Comparison of ENCODE assay signal across 24 cellular contexts in the genomic region with DNA sequence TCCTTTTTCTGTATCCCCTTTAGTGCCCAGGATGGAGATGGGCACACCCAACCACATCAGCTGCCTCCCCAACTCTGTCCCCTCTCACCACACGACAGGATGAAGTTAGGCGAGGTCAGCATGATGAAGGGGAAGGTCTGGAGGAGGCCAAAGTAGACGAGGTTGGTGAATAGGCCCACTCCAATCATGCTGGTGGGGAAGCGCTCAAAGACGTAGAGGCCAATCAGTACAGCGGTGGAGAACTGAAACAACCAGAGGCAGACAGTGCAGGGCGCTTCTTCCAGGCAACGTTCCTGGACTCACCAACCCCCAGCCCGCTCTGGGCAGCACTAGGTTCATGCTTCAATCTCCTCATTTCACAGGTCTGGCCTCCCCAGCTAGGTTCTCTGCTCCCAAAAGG. TPM values are rescaled to one million over a fixed set of nuclear protein-coding genes. Genes with fewer than 3 reads are reported as not detected.
DNase-seq lines count a peak whose midpoint lies in the region; ATAC-seq and TF ChIP-seq lines count a peak whose summit lies in the region.
"Had no signal": no experiment of that assay in that cellular context is flagged by ENCODE, and none has a peak within 500 bp of the region (broad histone marks: within the 10 kb centered on the region; RNA-seq: fewer than 3 reads in every experiment).

No MANE protein-coding gene starts in this region.

- H3K4me3 Mint-ChIP-seq in activated naive CD4-positive, alpha-beta T cell treated with anti-CD3 and anti-CD28 coated beads, Interleukin-2, amount 50 U/mL, for 24 hours, result peak overlapping the region; percentile 51
- H3K4me3 Mint-ChIP-seq in activated CD8-positive, alpha-beta T cell treated with anti-CD3 and anti-CD28 coated beads, Interleukin-2, amount 10 ng/mL, durations not matched to agents 7 days and 5 days, result no peak overlapping the region
- H3K4me3 Mint-ChIP-seq in naive B cell (peak overlapping the region in 5 of 8 donors; percentile 20 to 59 (median 30)), type B pancreatic cell (peak overlapping the region; percentile 65)
- H3K4me3 Mint-ChIP-seq: activated T-cell treated with anti-CD3 and anti-CD28 coated beads, Interleukin-2, amount 50 U/mL, for 72 hours had no signal

- H2BK120ac ChIP-seq in mesendoderm (ENCODE audit: low read depth, low read length), result no peak overlapping the region

- H3K27me3 ChIP-seq in mesendoderm (ENCODE audit: insufficient read depth, low read length, poor library complexity), result no peaks in the 10 kb centered on the region

- no peak overlapping the region for H2AK5ac ChIP-seq in mesendoderm (ENCODE audit: low read length)

- H3K36me3 ChIP-seq in mesendoderm (ENCODE audit: control insufficient read depth, insufficient read depth, low read length), result no peaks in the 10 kb centered on the region

- no peak overlapping the region for H2BK15ac ChIP-seq in mesendoderm (replicated peaks; ENCODE audit: low read depth)

- H3K36me3 Mint-ChIP-seq in activated naive CD4-positive, alpha-beta T cell treated with anti-CD3 and anti-CD28 coated beads, Interleukin-2, amount 50 U/mL, for 24 hours, result peaks cover 7% of the 10 kb centered on the region
- peaks cover 45% of the 10 kb centered on the region for H3K36me3 Mint-ChIP-seq in activated CD8-positive, alpha-beta T cell treated with anti-CD3 and anti-CD28 coated beads, Interleukin-2, amount 10 ng/mL, durations not matched to agents 7 days and 5 days (ENCODE audit: low read depth)
- peaks cover 0 to 10% of the 10 kb centered on the region in 2 donors for H3K36me3 Mint-ChIP-seq in naive B cell
- H3K36me3 Mint-ChIP-seq in type B pancreatic cell, result peaks cover 5% of the 10 kb centered on the region

- TF ChIP-seq CTCF in type B pancreatic cell (conservative IDR thresholded peaks at IDR 0.05), result no peak

- no peak overlapping the region for H3K27ac ChIP-seq in mesendoderm (ENCODE audit: low read depth, low read length)

- H4K5ac ChIP-seq in mesendoderm (ENCODE audit: low read length), result no peak overlapping the region

- no peak overlapping the region for H3K18ac ChIP-seq in mesendoderm (ENCODE audit: low read length)

- peaks cover 10% of the 10 kb centered on the region for H3K79me2 ChIP-seq in mesendoderm (ENCODE audit: control insufficient read depth, insufficient read depth, low read length)

- peaks cover 32% of the 10 kb centered on the region for H3K4me1 Mint-ChIP-seq in activated naive CD4-positive, alpha-beta T cell treated with anti-CD3 and anti-CD28 coated beads, Interleukin-2, amount 50 U/mL, for 24 hours
- H3K4me1 Mint-ChIP-seq in activated CD8-positive, alpha-beta T cell treated with anti-CD3 and anti-CD28 coated beads, Interleukin-2, amount 10 ng/mL, durations not matched to agents 7 days and 5 days (ENCODE audit: low read depth), result peaks cover 29% of the 10 kb centered on the region
- H3K4me1 Mint-ChIP-seq in naive B cell (peaks cover 34 to 48% (median 38%) of the 10 kb centered on the region in 3 donors), type B pancreatic cell (ENCODE audit: unreplicated experiment) (peaks cover 23% of the 10 kb centered on the region)

- H3K56ac ChIP-seq in mesendoderm (ENCODE audit: low read length), result no peak overlapping the region

- no peak overlapping the region for H3K4me2 ChIP-seq in mesendoderm (ENCODE audit: low read length)

- peak overlapping the region; percentile 85 for H3K27ac Mint-ChIP-seq in activated naive CD4-positive, alpha-beta T cell treated with anti-CD3 and anti-CD28 coated beads, Interleukin-2, amount 50 U/mL, for 24 hours
- H3K27ac Mint-ChIP-seq in activated CD8-positive, alpha-beta T cell treated with anti-CD3 and anti-CD28 coated beads, Interleukin-2, amount 10 ng/mL, durations not matched to agents 7 days and 5 days, result peak overlapping the region; percentile 53
- H3K27ac Mint-ChIP-seq in naive B cell (peak overlapping the region in 2 of 6 donors; percentile 37 to 54), type B pancreatic cell (no peak overlapping the region)
- H3K27ac Mint-ChIP-seq: activated T-cell treated with anti-CD3 and anti-CD28 coated beads, Interleukin-2, amount 50 U/mL, for 72 hours had no signal

- no peak for DNase-seq in activated naive CD4-positive, alpha-beta T cell treated with anti-CD3 and anti-CD28 coated beads, Interleukin-2, amount 50 U/mL, for 16 hours
- no peak for DNase-seq in activated CD8-positive, alpha-beta T cell treated with anti-CD3 and anti-CD28 coated beads, Interleukin-2, amount 10 ng/mL, durations not matched to agents 7 days and 5 days
- no peak for DNase-seq in naive B cell
- DNase-seq in type B pancreatic cell (ENCODE audit: extremely low spot score, unreplicated experiment), result no peak
- DNase-seq in iPS-NIHi7 (ENCODE audit: extremely low spot score), result no peak
- no peak for DNase-seq in NCI-H1436 (lab: John Stamatoyannopoulos, UW)
- no peak for DNase-seq in mesendoderm
- DNase-seq: activated CD4-positive, alpha-beta T cell treated with anti-CD3 and anti-CD28 coated beads, Interleukin-2, amount 50 U/mL, for 48 hours; activated T-cell treated with anti-CD3 and anti-CD28 coated beads, Interleukin-2, amount 50 U/mL, for 72 hours; C1 segment of cervical spinal cord; GDM1; glutamatergic neuron; NCI-H2029; NCI-H226; NCI-H82; OCI-M1; retina; stimulated activated CD4-positive, alpha-beta T cell treated with anti-CD3 and anti-CD28 coated beads, Interleukin-12 subunit alpha, Interleukin-12 subunit beta, amount 100 ng/mL, for 4 hours; substantia nigra had no signal

- H3K9ac ChIP-seq in mesendoderm (ENCODE audit: low read length), result no peak overlapping the region

- no peak overlapping the region for H2BK5ac ChIP-seq in mesendoderm (ENCODE audit: low read length)

- POLR2A ChIA-PET in activated CD8-positive, alpha-beta T cell treated with anti-CD3 and anti-CD28 coated beads, Interleukin-2, amount 10 ng/mL, durations not matched to agents 7 days and 5 days (lab: Charles Lee), result interaction anchor here (0.6 kb wide), 2 partner anchors 14 to 1059 kb away, joined by 3 to 5 read pairs; no protein-coding TSS in a partner anchor

- CTCF ChIA-PET in activated CD8-positive, alpha-beta T cell treated with anti-CD3 and anti-CD28 coated beads, Interleukin-2, amount 10 ng/mL, durations not matched to agents 7 days and 5 days (lab: Charles Lee), result interaction anchor here (0.6 to 1.6 kb wide), 3 partner anchors 9 to 753 kb away, joined by 3 to 4 read pairs (median 4); no protein-coding TSS in a partner anchor

- WGBS in mesendoderm (ENCODE audit: extremely low coverage, insufficient coverage, low lambda C conversion rate), result no CpG with 5 or more reads among the region's 9 CpGs

- H3K4ac ChIP-seq in mesendoderm (ENCODE audit: low read depth, low read length), result no peak overlapping the region

- H3K79me1 ChIP-seq in mesendoderm (ENCODE audit: low read length), result peaks cover 12% of the 10 kb centered on the region

- H3K4me1 ChIP-seq in mesendoderm (ENCODE audit: control insufficient read depth, low read depth, low read length), result peaks cover 6% of the 10 kb centered on the region

- no peak overlapping the region for H3K4me3 ChIP-seq in mesendoderm (ENCODE audit: low read length)
- H3K4me3 ChIP-seq: K562 had no signal

- no peak for ATAC-seq in activated CD8-positive, alpha-beta T cell treated with anti-CD3 and anti-CD28 coated beads, Interleukin-2, amount 10 ng/mL, durations not matched to agents 7 days and 5 days
- ATAC-seq in naive B cell (ENCODE audit: low read depth in 2 of 2), result no peak
- ATAC-seq: activated naive CD4-positive, alpha-beta T cell treated with anti-CD3 and anti-CD28 coated beads, Interleukin-2, amount 50 U/mL, for 72 hours; activated T-cell treated with anti-CD3 and anti-CD28 coated beads, Interleukin-2, amount 50 U/mL, for 72 hours; K562; Right ventricle myocardium inferior had no signal

- no peak overlapping the region for H4K8ac ChIP-seq in mesendoderm (ENCODE audit: low read depth, low read length)

- no peaks in the 10 kb centered on the region for H3K9me3 Mint-ChIP-seq in activated naive CD4-positive, alpha-beta T cell treated with anti-CD3 and anti-CD28 coated beads, Interleukin-2, amount 50 U/mL, for 24 hours
- H3K9me3 Mint-ChIP-seq in activated CD8-positive, alpha-beta T cell treated with anti-CD3 and anti-CD28 coated beads, Interleukin-2, amount 10 ng/mL, durations not matched to agents 7 days and 5 days (ENCODE audit: insufficient read depth), result no peaks in the 10 kb centered on the region
- H3K9me3 Mint-ChIP-seq in naive B cell (no peaks in the 10 kb centered on the region), type B pancreatic cell (no peaks in the 10 kb centered on the region)
- H3K9me3 Mint-ChIP-seq: activated naive CD4-positive, alpha-beta T cell treated with anti-CD3 and anti-CD28 coated beads, Interleukin-2, amount 50 U/mL, for 72 hours; activated T-cell treated with anti-CD3 and anti-CD28 coated beads, Interleukin-2, amount 50 U/mL, for 72 hours had no signal

- no peaks in the 10 kb centered on the region for H3K27me3 Mint-ChIP-seq in activated naive CD4-positive, alpha-beta T cell treated with anti-CD3 and anti-CD28 coated beads, Interleukin-2, amount 50 U/mL, for 24 hours
- H3K27me3 Mint-ChIP-seq in activated CD8-positive, alpha-beta T cell treated with anti-CD3 and anti-CD28 coated beads, Interleukin-2, amount 10 ng/mL, durations not matched to agents 7 days and 5 days (ENCODE audit: low read depth), result no peaks in the 10 kb centered on the region
- H3K27me3 Mint-ChIP-seq in naive B cell, result no peaks in the 10 kb centered on the region
- H3K27me3 Mint-ChIP-seq in type B pancreatic cell, result peaks cover 6% of the 10 kb centered on the region

- no peak overlapping the region for H3K23ac ChIP-seq in mesendoderm (ENCODE audit: low read length)

RNA-seq across cellular contexts. Expression of a gene that starts 2.9 kb away (rescaled TPM):
- total RNA-seq in activated CD8-positive, alpha-beta T cell treated with anti-CD3 and anti-CD28 coated beads, Interleukin-2, amount 10 ng/mL, durations not matched to agents 7 days and 5 days, result 10 to 100 TPM; 55.9 to 59.4 TPM
- polyA plus RNA-seq in naive B cell (ENCODE audit: low read depth in 6 of 6), result 10 to 100 TPM; 22.5 to 39.2 (median 31.4) TPM
- 46.1 and 50.0 TPM in 2 replicates for total RNA-seq in type B pancreatic cell (ENCODE audit: low replicate concordance)
- polyA plus RNA-seq in mesendoderm (2013, experiment 1 of 2), result 28.9 TPM
- polyA plus RNA-seq in mesendoderm (2013, experiment 2 of 2), result 31.3 TPM

RNA-seq across cellular contexts. Expression of a gene that starts 13.3 kb away (rescaled TPM):
- total RNA-seq in activated CD8-positive, alpha-beta T cell treated with anti-CD3 and anti-CD28 coated beads, Interleukin-2, amount 10 ng/mL, durations not matched to agents 7 days and 5 days, result not detected
- polyA plus RNA-seq in naive B cell (ENCODE audit: low read depth in 6 of 6), result not detected
- total RNA-seq in type B pancreatic cell (ENCODE audit: low replicate concordance), result 0.55 and 0.72 TPM in 2 replicates
- 0.72 TPM for polyA plus RNA-seq in mesendoderm (2013, experiment 1 of 2)
- polyA plus RNA-seq in mesendoderm (2013, experiment 2 of 2), result 0.53 TPM
- polyA plus RNA-seq: K562 had no signal

RNA-seq across cellular contexts. Expression of a gene that starts 56.0 kb away (rescaled TPM):
- total RNA-seq in activated CD8-positive, alpha-beta T cell treated with anti-CD3 and anti-CD28 coated beads, Interleukin-2, amount 10 ng/mL, durations not matched to agents 7 days and 5 days, result not detected
- not detected for polyA plus RNA-seq in naive B cell (ENCODE audit: low read depth in 6 of 6)
- 6.3 and 8.6 TPM in 2 replicates for total RNA-seq in type B pancreatic cell (ENCODE audit: low replicate concordance)
- not detected for polyA plus RNA-seq in mesendoderm (2013, experiment 1 of 2)
- not detected for polyA plus RNA-seq in mesendoderm (2013, experiment 2 of 2)
- total RNA-seq: activated T-cell treated with anti-CD3 and anti-CD28 coated beads, Interleukin-2, amount 50 U/mL, for 72 hours; K562; mononuclear cell; Right ventricle myocardium inferior had no signal
- polyA plus RNA-seq: K562 had no signal
